In genomic region chr3:51343918-51344687, GRCh38 we compare ENCODE assay signal across 12 cellular contexts. TPM values are rescaled to one million over a fixed set of nuclear protein-coding genes. Genes with fewer than 3 reads are reported as not detected.
DNase-seq lines count a peak whose midpoint lies in the region; ATAC-seq and TF ChIP-seq lines count a peak whose summit lies in the region.
"Had no signal": no experiment of that assay in that cellular context is flagged by ENCODE, and none has a peak within 500 bp of the region (broad histone marks: within the 10 kb centered on the region; RNA-seq: fewer than 3 reads in every experiment).

No MANE protein-coding gene starts in this region.

- H3K27ac ChIP-seq in dorsolateral prefrontal cortex, result peak overlapping the region in 45 of 59 donors; percentile 4 to 94 (median 60)

- POLR2A ChIA-PET in activated CD8-positive, alpha-beta T cell treated with anti-CD3 and anti-CD28 coated beads for 36 hours (lab: Charles Lee), result no interaction called here

- no peak for ATAC-seq in activated CD8-positive, alpha-beta T cell treated with anti-CD3 and anti-CD28 coated beads for 36 hours
- no peak for ATAC-seq in HG02588 (IDR thresholded peaks at IDR 0.05; ENCODE audit: unreplicated experiment)
- ATAC-seq: activated T-cell treated with anti-CD3 and anti-CD28 coated beads, Interleukin-2, amount 50 U/mL, for 4 hours had no signal

- no peaks in the 10 kb centered on the region for H3K36me3 Mint-ChIP-seq in activated CD8-positive, alpha-beta T cell treated with anti-CD3 and anti-CD28 coated beads for 36 hours (ENCODE audit: low read depth)

- TF ChIP-seq CTCF in AG10803 (conservative IDR thresholded peaks at IDR 0.05; ENCODE audit: low read length), result no peak
- TF ChIP-seq CTCF in dorsolateral prefrontal cortex (IDR thresholded peaks at IDR 0.05 in 54 of 56, conservative IDR thresholded peaks at IDR 0.05 in 2 of 56; ENCODE audit: low read depth in 1 of 56, partially characterized antibody in 56 of 56), result no peak
- TF ChIP-seq CTCF in activated CD8-positive, alpha-beta T cell treated with anti-CD3 and anti-CD28 coated beads for 36 hours (IDR thresholded peaks at IDR 0.05), result no peak

- DNase-seq in AG10803 (ENCODE audit: low read depth), result peak; percentile 83
- peak; percentile 81 for DNase-seq in MG63
- peak in 2 of 10 donors; percentile 20 to 40 for DNase-seq in dorsolateral prefrontal cortex
- DNase-seq in non-pigmented ciliary epithelial cell (ENCODE audit: low read depth), result peak; percentile 42
- no peak for DNase-seq in activated CD8-positive, alpha-beta T cell treated with anti-CD3 and anti-CD28 coated beads for 36 hours
- DNase-seq in NCI-H2081 treated with DMSO at 0.1 percent for 48 hours (lab: John Stamatoyannopoulos, UW), result no peak
- no peak for DNase-seq in epidermal melanocyte (ENCODE audit: insufficient read length, low spot score)
- DNase-seq: activated T-cell treated with anti-CD3 and anti-CD28 coated beads, Interleukin-2, amount 50 U/mL, for 4 hours; CD8-positive, alpha-beta memory T cell; KG1; mesendoderm had no signal

- no peaks in the 10 kb centered on the region for H3K36me3 ChIP-seq in MG63

- no peak overlapping the region for H3K4me3 Mint-ChIP-seq in activated CD8-positive, alpha-beta T cell treated with anti-CD3 and anti-CD28 coated beads for 36 hours
- H3K4me3 Mint-ChIP-seq: activated T-cell treated with anti-CD3 and anti-CD28 coated beads, Interleukin-2, amount 50 U/mL, for 4 hours; CD8-positive, alpha-beta memory T cell had no signal

- H3K27ac Mint-ChIP-seq in activated CD8-positive, alpha-beta T cell treated with anti-CD3 and anti-CD28 coated beads for 36 hours, result no peak overlapping the region

- H3K4me1 Mint-ChIP-seq in activated CD8-positive, alpha-beta T cell treated with anti-CD3 and anti-CD28 coated beads for 36 hours (ENCODE audit: low read depth), result peaks cover 4% of the 10 kb centered on the region
- H3K4me1 Mint-ChIP-seq: CD8-positive, alpha-beta memory T cell had no signal

- no peaks in the 10 kb centered on the region for H3K9me3 Mint-ChIP-seq in activated CD8-positive, alpha-beta T cell treated with anti-CD3 and anti-CD28 coated beads for 36 hours
- H3K9me3 Mint-ChIP-seq: activated T-cell treated with anti-CD3 and anti-CD28 coated beads, Interleukin-2, amount 50 U/mL, for 4 hours; CD8-positive, alpha-beta memory T cell had no signal

- H3K27me3 ChIP-seq in MG63 (no peaks in the 10 kb centered on the region), dorsolateral prefrontal cortex (no peaks in the 10 kb centered on the region)

- intact Hi-C loops in dorsolateral prefrontal cortex (cut with DNase I), result no loop called here
- intact Hi-C loops in activated CD8-positive, alpha-beta T cell treated with anti-CD3 and anti-CD28 coated beads for 36 hours (cut with micrococcal nuclease), result no loop called here

- H3K27me3 Mint-ChIP-seq in activated CD8-positive, alpha-beta T cell treated with anti-CD3 and anti-CD28 coated beads for 36 hours, result no peaks in the 10 kb centered on the region

- CTCF ChIA-PET in activated CD8-positive, alpha-beta T cell treated with anti-CD3 and anti-CD28 coated beads for 36 hours (lab: Charles Lee), result interaction anchor here (0.9 to 1.2 kb wide), 2 partner anchors 28 to 365 kb away, joined by 3 to 4 read pairs; no protein-coding TSS in a partner anchor

- no peak overlapping the region for H3K4me3 ChIP-seq in AG10803 (ENCODE audit: low read length)
- H3K4me3 ChIP-seq in MG63, result no peak overlapping the region
- no peak overlapping the region for H3K4me3 ChIP-seq in dorsolateral prefrontal cortex

- no peaks in the 10 kb centered on the region for H3K9me3 ChIP-seq in MG63

RNA-seq across cellular contexts. Expression of gene MANF, which starts 41.0 kb away (rescaled TPM):
- 94.0 and 129 TPM in 2 replicates for total RNA-seq in MG63 (2014; rRNA removed; shearing (Covaris generic); ENCODE audit: low replicate concordance)
- 10 to 100 TPM; 12.0 to 80.8 (median 29.0) TPM for total RNA-seq in dorsolateral prefrontal cortex
- total RNA-seq in activated CD8-positive, alpha-beta T cell treated with anti-CD3 and anti-CD28 coated beads for 36 hours, result 100 to 1,000 TPM; 107 to 109 TPM

RNA-seq across cellular contexts. Expression of gene RBM15B, which starts 47.0 kb away (rescaled TPM):
- 24.6 and 25.2 TPM in 2 replicates for total RNA-seq in MG63 (2014; rRNA removed; shearing (Covaris generic); ENCODE audit: low replicate concordance)
- 10 to 100 TPM; 15.0 to 22.9 (median 19.1) TPM for total RNA-seq in dorsolateral prefrontal cortex
- total RNA-seq in activated CD8-positive, alpha-beta T cell treated with anti-CD3 and anti-CD28 coated beads for 36 hours, result 10 to 100 TPM; 20.8 to 20.9 TPM

Comparison
In these comparisons a context has a peak if more than half of its experiments do, and no peak if none do; other contexts are left out.
1. DNase-seq: peak in AG10803 (single experiment), MG63 (single experiment) and non-pigmented ciliary epithelial cell (single experiment); none in activated CD8-positive, alpha-beta T cell treated with anti-CD3 and anti-CD28 coated beads for 36 hours (single experiment), NCI-H2081 treated with DMSO at 0.1 percent for 48 hours (single experiment) and epidermal melanocyte (single experiment).